Comparison of ENCODE assay signal across 4 cellular contexts in genomic region chr5:44756097-44756496, GRCh38. TPM values are rescaled to one million over a fixed set of nuclear protein-coding genes. Genes with fewer than 3 reads are reported as not detected.
DNase-seq lines count a peak whose midpoint lies in the region; ATAC-seq, FAIRE-seq and TF ChIP-seq lines count a peak whose summit lies in the region.
"Not testable (repeated sequence)": the region's sequence is repeated elsewhere in the genome, so short reads cannot be mapped to it uniquely, and the experiment has no call there.

No MANE protein-coding gene starts in this region.

- WGBS in K562 (ENCODE audit: insufficient coverage, low coverage, missing lambda C conversion rate) = under 1% methylated on average over 11 of the region's 11 CpGs

- not testable (repeated sequence) for H3K79me2 ChIP-seq in K562 (ENCODE audit: control insufficient read depth, insufficient read depth, low read length)

- not testable (repeated sequence) for H3K27ac ChIP-seq in HEK293 (ENCODE audit: extremely low read depth, low read depth, low read length); K562 (ENCODE audit: extremely low read depth, low read depth, low read length)

- not testable (repeated sequence) for H3K4me3 ChIP-seq in HEK293 (ENCODE audit: low read depth, low read length); K562

- not testable (repeated sequence) for H3K9ac ChIP-seq in K562 (ENCODE audit: insufficient read depth in 1 of 2, low read depth in 2 of 2, low read length in 2 of 2)

- H2AFZ ChIP-seq in K562 (ENCODE audit: low read depth, low read length) = not testable (repeated sequence)

- peak overlapping the region; percentile 21 for H3K27ac Mint-ChIP-seq in activated CD4-positive, alpha-beta T cell treated with anti-CD3 and anti-CD28 coated beads, Interleukin-2, amount 10 ng/mL, durations not matched to agents 24 days and 14 days

- CTCF ChIA-PET in HEK293 (lab: Yijun Ruan, JAX); K562 (lab: Yijun Ruan, JAX; ENCODE audit: low intra/inter-chr PET ratio): not testable (repeated sequence)

- H3K9me3 ChIP-seq in HEK293 (ENCODE audit: control insufficient read depth, insufficient read depth, low read depth, low read length); K562 (replicated peaks; ENCODE audit: control insufficient read depth, insufficient read depth, low read depth, low read length): not testable (repeated sequence)

- BruUV-seq in K562 (replicated peaks; lab: Mats Ljungman, UMichigan) = not testable (repeated sequence)

- H3K9me3 Mint-ChIP-seq in activated CD4-positive, alpha-beta T cell treated with anti-CD3 and anti-CD28 coated beads, Interleukin-2, amount 10 ng/mL, durations not matched to agents 24 days and 14 days = not testable (repeated sequence)

- not testable (repeated sequence) for H4K20me1 ChIP-seq in K562 (replicated peaks; ENCODE audit: control insufficient read depth, insufficient read depth, low read length)

- not testable (repeated sequence) for H3K4me3 Mint-ChIP-seq in activated CD4-positive, alpha-beta T cell treated with anti-CD3 and anti-CD28 coated beads, Interleukin-2, amount 10 ng/mL, durations not matched to agents 24 days and 14 days

- not testable (repeated sequence) for TF ChIP-seq EP300 in K562 (IDR thresholded peaks at IDR 0.05; ENCODE audit: low read length)

- H3K4me2 ChIP-seq in K562 (ENCODE audit: insufficient read depth, low read length) = not testable (repeated sequence)

- TF ChIP-seq POLR2A in K562 (conservative IDR thresholded peaks at IDR 0.05) = not testable (repeated sequence)

- H3K36me3 Mint-ChIP-seq in activated CD4-positive, alpha-beta T cell treated with anti-CD3 and anti-CD28 coated beads, Interleukin-2, amount 10 ng/mL, durations not matched to agents 24 days and 14 days (ENCODE audit: low read depth) = not testable (repeated sequence)

- TF ChIP-seq RAD21 in K562 (CRISPR knock-in tag; conservative IDR thresholded peaks at IDR 0.05 in 1 of 2, IDR thresholded peaks at IDR 0.05 in 1 of 2) = 0 out of 4 replicates have a peak, but pooled peaks of 1 of the 2 experiments have one; percentile 14

- ATAC-seq in K562 = not testable (repeated sequence)

- H3K9me1 ChIP-seq in K562 (ENCODE audit: control insufficient read depth, insufficient read depth, low read length) = not testable (repeated sequence)

- H3K36me3 ChIP-seq in HEK293 (ENCODE audit: control insufficient read depth in 2 of 2, insufficient read depth in 1 of 2, low read length in 2 of 2); K562 (ENCODE audit: control insufficient read depth, insufficient read depth, low read length): not testable (repeated sequence)

- H3K4me1 Mint-ChIP-seq in activated CD4-positive, alpha-beta T cell treated with anti-CD3 and anti-CD28 coated beads, Interleukin-2, amount 10 ng/mL, durations not matched to agents 24 days and 14 days = not testable (repeated sequence)

- H3K27me3 Mint-ChIP-seq in activated CD4-positive, alpha-beta T cell treated with anti-CD3 and anti-CD28 coated beads, Interleukin-2, amount 10 ng/mL, durations not matched to agents 24 days and 14 days = not testable (repeated sequence)

- H3K27me3 ChIP-seq in K562 (ENCODE audit: control insufficient read depth in 2 of 2, insufficient read depth in 2 of 2, low read length in 2 of 2) = not testable (repeated sequence)

- in situ Hi-C loops in K562 (cut with MboI) = not testable (repeated sequence)

- not testable (repeated sequence) for TF ChIP-seq CTCF in HEK293 (tag by site-specific recombination; IDR thresholded peaks at IDR 0.05); K562 (IDR thresholded peaks at IDR 0.05 in 2 of 3, conservative IDR thresholded peaks at IDR 0.05 in 1 of 3; ENCODE audit: insufficient read depth in 2 of 3, low read depth in 1 of 3, low read length in 3 of 3)

- H3K4me1 ChIP-seq in HEK293 (ENCODE audit: control insufficient read depth, insufficient read depth, low read length); K562 (replicated peaks in 1 of 2; ENCODE audit: control insufficient read depth in 2 of 2, insufficient read depth in 2 of 2, low read length in 2 of 2): not testable (repeated sequence)

- POLR2A ChIA-PET in HEK293 (lab: Yijun Ruan, JAX); K562 (lab: Yijun Ruan, JAX): not testable (repeated sequence)

- intact Hi-C loops in activated CD4-positive, alpha-beta T cell treated with anti-CD3 and anti-CD28 coated beads, Interleukin-2, amount 10 ng/mL, durations not matched to agents 24 days and 14 days (cut with micrococcal nuclease); K562 (cut with micrococcal nuclease): not testable (repeated sequence)

- DNase-seq in NCI-H460 (ENCODE audit: extremely low read depth, low read depth) = peak; percentile 4
- DNase-seq in activated CD4-positive, alpha-beta T cell treated with anti-CD3 and anti-CD28 coated beads, Interleukin-2, amount 10 ng/mL, durations not matched to agents 24 days and 14 days; K562 (ENCODE audit: extremely low read depth in 1 of 4, low spot score in 3 of 4): not testable (repeated sequence)

- FAIRE-seq in K562 (lab: Jason Lieb, UNC) = not testable (repeated sequence)

TF ChIP-seq in HEK293, 187 proteins besides CTCF, POLR2A, EP300 and RAD21 (continues in another document):
- TF ChIP-seq ZNF692 (tag by site-specific recombination; IDR thresholded peaks at IDR 0.05) (0 out of 2 replicates have a peak, but pooled peaks have one; percentile 14), ZBTB21 (tag by site-specific recombination; IDR thresholded peaks at IDR 0.05) (0 out of 2 replicates have a peak, but pooled peaks have one; percentile 8), ZEB2 (tag by site-specific recombination; IDR thresholded peaks at IDR 0.05) (0 out of 2 replicates have a peak, but pooled peaks have one; percentile 18), ZBTB17 (tag by site-specific recombination; IDR thresholded peaks at IDR 0.05) (peak; percentile 68)

TF ChIP-seq in K562, 482 proteins besides CTCF, POLR2A, EP300 and RAD21:
- TF ChIP-seq CEBPG (CRISPR knock-in tag; IDR thresholded peaks at IDR 0.05) (peak; percentile 53), CEBPG (tag; conservative IDR thresholded peaks at IDR 0.05 in 1 of 2, IDR thresholded peaks at IDR 0.05 in 1 of 2) (peak; percentile 84 to 91), TRIM24 (IDR thresholded peaks at IDR 0.05) (peak; percentile 21 to 87; a peak in 2 of 4 replicates), ZSCAN32 (CRISPR knock-in tag; IDR thresholded peaks at IDR 0.05) (peak; percentile 63; the same call in 1 of the 2 replicates), ATF4 (CRISPR knock-in tag; IDR thresholded peaks at IDR 0.05) (peak; percentile 96)
TF ChIP-seq in K562: peak in this region for 4; not testable (repeated sequence) for 478.

RNA-seq across cellular contexts. Expression of gene MRPS30, which starts 52.6 kb away (rescaled TPM):
- total RNA-seq in NCI-H460 (2014; rRNA removed; shearing (Covaris generic)) = 129 and 139 TPM in 2 replicates
- 91.6 and 115 TPM in 2 replicates for polyA plus RNA-seq in NCI-H460 (2014; cell fraction: nucleus; rRNA removed)
- 67.4 and 69.3 TPM in 2 replicates for total RNA-seq in activated CD4-positive, alpha-beta T cell treated with anti-CD3 and anti-CD28 coated beads, Interleukin-2, amount 10 ng/mL, durations not matched to agents 24 days and 14 days
- total RNA-seq in K562 (2011; cell fraction: chromatin; rRNA removed; ENCODE audit: low replicate concordance) = 41.2 and 92.2 TPM in 2 replicates
- total RNA-seq in K562 (2011; cell fraction: nucleolus; rRNA removed) = 59.2 and 71.8 TPM in 2 replicates
- total RNA-seq in K562 (2011; cell fraction: nucleoplasm; rRNA removed) = 70.7 and 99.9 TPM in 2 replicates
- total RNA-seq in K562 (2014; rRNA removed) (145 and 181 TPM in 2 replicates), K562 (2014; rRNA removed; fragmentation: Illumina TruSeq; extraction: Trizol) (138 and 163 TPM in 2 replicates), K562 (2015; rRNA removed; fragmentation: Illumina TruSeq; extraction: Trizol) (113 and 114 TPM in 2 replicates), K562 (2021) (114 and 120 TPM in 2 replicates)
- polyA plus RNA-seq in K562 (2011; rRNA removed) (89.4 and 129 TPM in 2 replicates), K562 (2014; fragmentation: Illumina TruSeq; extraction: Trizol) (133 and 134 TPM in 2 replicates), K562 (2014; fragmentation: Nextera tagmentation; extraction: Ambion mirVana) (10 to 100 TPM; 24.3 to 33.4 TPM), K562 (2014; rRNA removed) (110 and 115 TPM in 2 replicates)
- polyA plus RNA-seq in K562 (2011; cell fraction: cytosol; rRNA removed) = 73.5 and 141 TPM in 2 replicates
- 51.2 and 51.3 TPM in 2 replicates for polyA plus RNA-seq in K562 (2011; cell fraction: nucleus; rRNA removed)
- 76.4 and 82.7 TPM in 2 replicates for polyA plus RNA-seq in K562 (2012)
- 149 and 165 TPM in 2 replicates for polyA minus RNA-seq in K562 (2011; rRNA and poly(A)+ RNA removed)
- 86.6 and 87.7 TPM in 2 replicates for polyA minus RNA-seq in K562 (2011; cell fraction: cytosol; rRNA and poly(A)+ RNA removed)
- polyA minus RNA-seq in K562 (2011; cell fraction: nucleus; rRNA and poly(A)+ RNA removed) = 140 and 213 TPM in 2 replicates
